Comparison of ENCODE assay signal across 15 cellular contexts in the genomic region with DNA sequence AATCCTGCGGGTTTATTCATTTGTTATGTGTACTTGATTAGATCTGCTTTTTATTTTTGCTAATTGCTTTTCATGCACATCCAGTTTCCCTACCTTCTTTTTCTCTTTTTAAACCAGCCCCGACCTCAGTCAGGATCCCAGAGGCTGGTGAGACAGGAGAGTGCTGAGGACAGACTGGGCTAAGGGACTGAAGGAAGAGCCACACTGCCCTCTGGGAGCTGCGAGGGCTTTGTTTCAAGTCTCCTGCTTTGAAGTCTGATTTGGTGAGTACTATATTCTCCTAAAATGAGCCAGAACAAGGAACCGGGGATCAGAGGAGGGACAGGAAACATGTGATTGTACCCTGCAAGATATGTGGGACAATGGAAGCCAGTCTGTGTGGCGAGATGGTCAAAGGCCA. TPM values are rescaled to one million over a fixed set of nuclear protein-coding genes. Genes with fewer than 3 reads are reported as not detected.
DNase-seq lines count a peak whose midpoint lies in the region; ATAC-seq and TF ChIP-seq lines count a peak whose summit lies in the region.
"Had no signal": no experiment of that assay in that cellular context is flagged by ENCODE, and none has a peak within 500 bp of the region (broad histone marks: within the 10 kb centered on the region; RNA-seq: fewer than 3 reads in every experiment).

No MANE protein-coding gene starts in this region.

- in situ Hi-C loops in G401 (cut with HindIII; ENCODE audit: low sequenced_read_pairs): no loop called here

- no peaks in the 10 kb centered on the region for H3K9me3 ChIP-seq in right atrium auricular region
- H3K9me3 ChIP-seq: thyroid gland had no signal

- H3K9me3 Mint-ChIP-seq in WTC11 (peaks cover 9% of the 10 kb centered on the region), natural killer cell (no peaks in the 10 kb centered on the region)
- no peaks in the 10 kb centered on the region for H3K9me3 Mint-ChIP-seq in activated CD4-positive, alpha-beta T cell treated with anti-CD3 and anti-CD28 coated beads for 36 hours (ENCODE audit: low read depth)

- no peak for DNase-seq in Right ventricle myocardium inferior (ENCODE audit: missing footprints)
- DNase-seq in right atrium auricular region (ENCODE audit: low spot score): no peak
- DNase-seq in WTC11 (ENCODE audit: low spot score): no peak
- no peak for DNase-seq in left lobe of liver (ENCODE audit: low spot score)
- no peak for DNase-seq in natural killer cell
- DNase-seq in activated CD4-positive, alpha-beta T cell treated with anti-CD3 and anti-CD28 coated beads for 36 hours: no peak
- no peak for DNase-seq in G401 (ENCODE audit: low spot score)
- DNase-seq: activated CD8-positive, alpha-beta memory T cell treated with anti-CD3 and anti-CD28 coated beads, Interleukin-2, amount 10 ng/mL, durations not matched to agents 7 days and 5 days; DMS153; NCI-H1105 treated with DMSO at 0.1 percent for 48 hours; NCI-H510A treated with DMSO at 0.1 percent for 48 hours; posterior cingulate gyrus; thyroid gland had no signal

- TF ChIP-seq CTCF in right atrium auricular region (IDR thresholded peaks at IDR 0.05): peak in 1 of 2 donors; percentile 37
- no peak for TF ChIP-seq CTCF in WTC11 (IDR thresholded peaks at IDR 0.05)
- no peak for TF ChIP-seq CTCF in natural killer cell (IDR thresholded peaks at IDR 0.05)

- H3K4me1 Mint-ChIP-seq in WTC11 (peaks cover 35% of the 10 kb centered on the region), natural killer cell (no peaks in the 10 kb centered on the region)
- no peaks in the 10 kb centered on the region for H3K4me1 Mint-ChIP-seq in activated CD4-positive, alpha-beta T cell treated with anti-CD3 and anti-CD28 coated beads for 36 hours
- H3K4me1 Mint-ChIP-seq: activated CD8-positive, alpha-beta memory T cell treated with anti-CD3 and anti-CD28 coated beads, Interleukin-2, amount 10 ng/mL, durations not matched to agents 7 days and 5 days had no signal

- POLR2A ChIA-PET in WTC11 (lab: Charles Lee): no interaction called here
- POLR2A ChIA-PET in activated CD4-positive, alpha-beta T cell treated with anti-CD3 and anti-CD28 coated beads for 36 hours (lab: Charles Lee): no interaction called here

- H3K36me3 Mint-ChIP-seq in WTC11 (0 out of 2 replicates have a peak, but pooled peaks cover 3% of the 10 kb centered on the region), natural killer cell (no peaks in the 10 kb centered on the region)
- no peaks in the 10 kb centered on the region for H3K36me3 Mint-ChIP-seq in activated CD4-positive, alpha-beta T cell treated with anti-CD3 and anti-CD28 coated beads for 36 hours (ENCODE audit: low read depth)
- H3K36me3 Mint-ChIP-seq: activated CD8-positive, alpha-beta memory T cell treated with anti-CD3 and anti-CD28 coated beads, Interleukin-2, amount 10 ng/mL, durations not matched to agents 7 days and 5 days; activated naive CD8-positive, alpha-beta T cell had no signal

- no peaks in the 10 kb centered on the region for H3K27me3 ChIP-seq in right atrium auricular region
- H3K27me3 ChIP-seq: thyroid gland had no signal

- peaks cover 0 to 25% of the 10 kb centered on the region in 2 donors for H3K4me1 ChIP-seq in right atrium auricular region
- H3K4me1 ChIP-seq: thyroid gland had no signal

- no peak overlapping the region for H3K27ac Mint-ChIP-seq in WTC11
- no peak overlapping the region for H3K27ac Mint-ChIP-seq in natural killer cell
- H3K27ac Mint-ChIP-seq in activated CD4-positive, alpha-beta T cell treated with anti-CD3 and anti-CD28 coated beads for 36 hours: no peak overlapping the region
- H3K27ac Mint-ChIP-seq: activated CD8-positive, alpha-beta memory T cell treated with anti-CD3 and anti-CD28 coated beads, Interleukin-2, amount 10 ng/mL, durations not matched to agents 7 days and 5 days; activated naive CD8-positive, alpha-beta T cell had no signal

- CTCF ChIA-PET in WTC11 (lab: Charles Lee): interaction anchor here (1.1 to 2.6 kb wide), 4 partner anchors 13 to 194 kb away, joined by 3 to 39 read pairs (median 4); no protein-coding TSS in a partner anchor
- CTCF ChIA-PET in activated CD4-positive, alpha-beta T cell treated with anti-CD3 and anti-CD28 coated beads for 36 hours (lab: Charles Lee): interaction anchor here (0.5 kb wide), 1 partner anchor 83 kb away, joined by 5 read pairs; no protein-coding TSS in a partner anchor

- intact Hi-C loops in Right ventricle myocardium inferior (cut with DNase I) (loop anchor here (1.0 to 10.0 kb wide), 3 partner anchors 82 to 441 kb away; no protein-coding TSS in a partner anchor), natural killer cell (cut with micrococcal nuclease) (no loop called here)
- intact Hi-C loops in activated CD4-positive, alpha-beta T cell treated with anti-CD3 and anti-CD28 coated beads for 36 hours (cut with DNase I, micrococcal nuclease): loop anchor here in 1 of 2 experiments (5.0 kb wide), 1 partner anchor 1618 kb away; no protein-coding TSS in a partner anchor

- no peaks in the 10 kb centered on the region for H3K36me3 ChIP-seq in right atrium auricular region
- H3K36me3 ChIP-seq: thyroid gland had no signal

- ATAC-seq in Right ventricle myocardium inferior (peak; percentile 72), WTC11 (peak; percentile 84), left lobe of liver (peak; percentile 31), natural killer cell (no peak), GM21529 (IDR thresholded peaks at IDR 0.05; ENCODE audit: unreplicated experiment) (no peak)
- ATAC-seq in activated CD4-positive, alpha-beta T cell treated with anti-CD3 and anti-CD28 coated beads for 36 hours: no peak
- ATAC-seq: activated CD8-positive, alpha-beta memory T cell treated with anti-CD3 and anti-CD28 coated beads, Interleukin-2, amount 10 ng/mL, durations not matched to agents 7 days and 5 days had no signal

- peaks cover 22% of the 10 kb centered on the region for H3K27me3 Mint-ChIP-seq in WTC11 (ENCODE audit: low read depth)
- peaks cover 2 to 9% of the 10 kb centered on the region in 2 donors for H3K27me3 Mint-ChIP-seq in natural killer cell (ENCODE audit: low read depth in 2 of 2)
- H3K27me3 Mint-ChIP-seq in activated CD4-positive, alpha-beta T cell treated with anti-CD3 and anti-CD28 coated beads for 36 hours: peaks cover 10% of the 10 kb centered on the region

- no peak overlapping the region for H3K4me3 Mint-ChIP-seq in WTC11
- H3K4me3 Mint-ChIP-seq in natural killer cell: no peak overlapping the region
- no peak overlapping the region for H3K4me3 Mint-ChIP-seq in activated CD4-positive, alpha-beta T cell treated with anti-CD3 and anti-CD28 coated beads for 36 hours
- H3K4me3 Mint-ChIP-seq: activated CD8-positive, alpha-beta memory T cell treated with anti-CD3 and anti-CD28 coated beads, Interleukin-2, amount 10 ng/mL, durations not matched to agents 7 days and 5 days; activated naive CD8-positive, alpha-beta T cell had no signal

- H3K27ac ChIP-seq in right atrium auricular region: no peak overlapping the region
- H3K27ac ChIP-seq: thyroid gland had no signal

- no peak overlapping the region for H3K4me3 ChIP-seq in right atrium auricular region
- H3K4me3 ChIP-seq: thyroid gland had no signal

TF ChIP-seq in WTC11, 78 proteins besides CTCF, POLR2A, EP300 and RAD21 (continues in another document):
- TF ChIP-seq ZNF219 (CRISPR knock-in tag; IDR thresholded peaks at IDR 0.05; ENCODE audit: borderline replicate concordance): no peak
- TF ChIP-seq, protein P1, sequence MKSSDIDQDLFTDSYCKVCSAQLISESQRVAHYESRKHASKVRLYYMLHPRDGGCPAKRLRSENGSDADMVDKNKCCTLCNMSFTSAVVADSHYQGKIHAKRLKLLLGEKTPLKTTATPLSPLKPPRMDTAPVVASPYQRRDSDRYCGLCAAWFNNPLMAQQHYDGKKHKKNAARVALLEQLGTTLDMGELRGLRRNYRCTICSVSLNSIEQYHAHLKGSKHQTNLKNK (CRISPR knock-in tag; IDR thresholded peaks at IDR 0.05): no peak
- TF ChIP-seq, protein P2, sequence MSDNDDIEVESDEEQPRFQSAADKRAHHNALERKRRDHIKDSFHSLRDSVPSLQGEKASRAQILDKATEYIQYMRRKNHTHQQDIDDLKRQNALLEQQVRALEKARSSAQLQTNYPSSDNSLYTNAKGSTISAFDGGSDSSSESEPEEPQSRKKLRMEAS (CRISPR knock-in tag; IDR thresholded peaks at IDR 0.05): no peak
- TF ChIP-seq GABPB1 (CRISPR knock-in tag; IDR thresholded peaks at IDR 0.05): no peak
- TF ChIP-seq, protein P3, sequence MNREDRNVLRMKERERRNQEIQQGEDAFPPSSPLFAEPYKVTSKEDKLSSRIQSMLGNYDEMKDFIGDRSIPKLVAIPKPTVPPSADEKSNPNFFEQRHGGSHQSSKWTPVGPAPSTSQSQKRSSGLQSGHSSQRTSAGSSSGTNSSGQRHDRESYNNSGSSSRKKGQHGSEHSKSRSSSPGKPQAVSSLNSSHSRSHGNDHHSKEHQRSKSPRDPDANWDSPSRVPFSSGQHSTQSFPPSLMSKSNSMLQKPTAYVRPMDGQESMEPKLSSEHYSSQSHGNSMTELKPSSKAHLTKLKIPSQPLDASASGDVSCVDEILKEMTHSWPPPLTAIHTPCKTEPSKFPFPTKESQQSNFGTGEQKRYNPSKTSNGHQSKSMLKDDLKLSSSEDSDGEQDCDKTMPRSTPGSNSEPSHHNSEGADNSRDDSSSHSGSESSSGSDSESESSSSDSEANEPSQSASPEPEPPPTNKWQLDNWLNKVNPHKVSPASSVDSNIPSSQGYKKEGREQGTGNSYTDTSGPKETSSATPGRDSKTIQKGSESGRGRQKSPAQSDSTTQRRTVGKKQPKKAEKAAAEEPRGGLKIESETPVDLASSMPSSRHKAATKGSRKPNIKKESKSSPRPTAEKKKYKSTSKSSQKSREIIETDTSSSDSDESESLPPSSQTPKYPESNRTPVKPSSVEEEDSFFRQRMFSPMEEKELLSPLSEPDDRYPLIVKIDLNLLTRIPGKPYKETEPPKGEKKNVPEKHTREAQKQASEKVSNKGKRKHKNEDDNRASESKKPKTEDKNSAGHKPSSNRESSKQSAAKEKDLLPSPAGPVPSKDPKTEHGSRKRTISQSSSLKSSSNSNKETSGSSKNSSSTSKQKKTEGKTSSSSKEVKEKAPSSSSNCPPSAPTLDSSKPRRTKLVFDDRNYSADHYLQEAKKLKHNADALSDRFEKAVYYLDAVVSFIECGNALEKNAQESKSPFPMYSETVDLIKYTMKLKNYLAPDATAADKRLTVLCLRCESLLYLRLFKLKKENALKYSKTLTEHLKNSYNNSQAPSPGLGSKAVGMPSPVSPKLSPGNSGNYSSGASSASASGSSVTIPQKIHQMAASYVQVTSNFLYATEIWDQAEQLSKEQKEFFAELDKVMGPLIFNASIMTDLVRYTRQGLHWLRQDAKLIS (CRISPR knock-in tag; IDR thresholded peaks at IDR 0.05; ENCODE audit: borderline replicate concordance): no peak

RNA-seq across cellular contexts. Expression of a gene that starts 23.9 kb away (rescaled TPM):
- 14.5 TPM for total RNA-seq in Right ventricle myocardium inferior
- total RNA-seq in right atrium auricular region: 10 to 100 TPM in 1 of 2 donors, 1 to 10 TPM in 1; 7.6 to 19.7 TPM
- 11.7 to 16.4 TPM (median 15.3 TPM) in 3 replicates for total RNA-seq in WTC11 (2021)
- 1.9 TPM for total RNA-seq in left lobe of liver
- under 1 TPM in 2 of 3 donors, not detected in 1; 0.15 to 0.34 TPM for total RNA-seq in natural killer cell
- under 1 TPM; 0.21 to 0.30 TPM for total RNA-seq in activated CD4-positive, alpha-beta T cell treated with anti-CD3 and anti-CD28 coated beads for 36 hours
- total RNA-seq in G401 (2014; rRNA removed; shearing (Covaris generic)): 7.4 and 17.9 TPM in 2 replicates

Comparison
In these comparisons a context has a peak if more than half of its experiments do, and no peak if none do; other contexts are left out.
1. ATAC-seq: peak in Right ventricle myocardium inferior (single experiment), WTC11 (single experiment) and left lobe of liver (single experiment); none in natural killer cell (0 of 3), GM21529 (single experiment) and activated CD4-positive, alpha-beta T cell treated with anti-CD3 and anti-CD28 coated beads for 36 hours (single experiment).